31 cellular contexts compared by ENCODE assay signal in genomic region chr7:96067321-96067720, GRCh38.
A peak's percentile ranks its signal among the peaks of the same experiment; 100 is the strongest.
DNase-seq lines count a peak whose midpoint lies in the region; ATAC-seq and FAIRE-seq lines count a peak whose summit lies in the region.
"Had no signal": no experiment of that assay in that cellular context is flagged by ENCODE, and none has a peak within 500 bp of the region (broad histone marks: within the 10 kb centered on the region; RNA-seq: fewer than 3 reads in every experiment).

No MANE protein-coding gene starts in this region.

- no peaks in the 10 kb centered on the region for H3K36me3 Mint-ChIP-seq in activated CD8-positive, alpha-beta memory T cell treated with anti-CD3 and anti-CD28 coated beads, Interleukin-2, amount 10 ng/mL, durations not matched to agents 7 days and 5 days
- H3K36me3 Mint-ChIP-seq: activated naive CD8-positive, alpha-beta T cell treated with anti-CD3 and anti-CD28 coated beads for 36 hours; naive thymus-derived CD4-positive, alpha-beta T cell had no signal

- H3K27me3 ChIP-seq in HUES48 (ENCODE audit: control insufficient read depth, insufficient read depth, low read length) (no peaks in the 10 kb centered on the region), trophoblast cell (ENCODE audit: insufficient read depth, low read length) (no peaks in the 10 kb centered on the region)
- H3K27me3 ChIP-seq: cardiac muscle cell, colonic mucosa, MG63, tibial nerve had no signal

- H4K12ac ChIP-seq in trophoblast cell (ENCODE audit: low read depth, low read length): no peak overlapping the region

- H4K8ac ChIP-seq in trophoblast cell (ENCODE audit: low read depth, low read length): no peak overlapping the region

- peaks cover 61% of the 10 kb centered on the region for H3K27me3 Mint-ChIP-seq in activated CD8-positive, alpha-beta memory T cell treated with anti-CD3 and anti-CD28 coated beads, Interleukin-2, amount 10 ng/mL, durations not matched to agents 7 days and 5 days

- H3K36me3 ChIP-seq in HUES48 (ENCODE audit: control insufficient read depth, insufficient read depth, low read length): no peaks in the 10 kb centered on the region
- no peaks in the 10 kb centered on the region for H3K36me3 ChIP-seq in trophoblast cell (ENCODE audit: control insufficient read depth in 1 of 2, insufficient read depth in 2 of 2, low read length in 2 of 2)
- H3K36me3 ChIP-seq: cardiac muscle cell, colonic mucosa, MG63, neutrophil, tibial nerve had no signal

- CTCF ChIA-PET in activated CD8-positive, alpha-beta memory T cell treated with anti-CD3 and anti-CD28 coated beads, Interleukin-2, amount 10 ng/mL, durations not matched to agents 7 days and 5 days (lab: Charles Lee): no interaction called here

- peak; percentile 89 for FAIRE-seq in RCC 7860 (lab: Jason Lieb, UNC)
- FAIRE-seq: GM12878 had no signal

- peaks cover 37% of the 10 kb centered on the region for H3K4me1 ChIP-seq in HUES48 (ENCODE audit: control insufficient read depth, insufficient read depth, low read length)
- peaks cover 0 to 2% of the 10 kb centered on the region in 2 experiments for H3K4me1 ChIP-seq in trophoblast cell (ENCODE audit: control insufficient read depth in 1 of 2, insufficient read depth in 2 of 2, low read length in 2 of 2)
- H3K4me1 ChIP-seq: colonic mucosa, tibial nerve had no signal

- H3K4me3 Mint-ChIP-seq in activated CD8-positive, alpha-beta memory T cell treated with anti-CD3 and anti-CD28 coated beads, Interleukin-2, amount 10 ng/mL, durations not matched to agents 7 days and 5 days: no peak overlapping the region
- H3K4me3 Mint-ChIP-seq: activated naive CD8-positive, alpha-beta T cell treated with anti-CD3 and anti-CD28 coated beads for 36 hours; naive thymus-derived CD4-positive, alpha-beta T cell had no signal

- no peak for ATAC-seq in activated CD8-positive, alpha-beta memory T cell treated with anti-CD3 and anti-CD28 coated beads, Interleukin-2, amount 10 ng/mL, durations not matched to agents 7 days and 5 days
- ATAC-seq in HG03432 (IDR thresholded peaks at IDR 0.05; ENCODE audit: unreplicated experiment): no peak
- ATAC-seq: GM12878; left ventricle myocardium superior; naive thymus-derived CD4-positive, alpha-beta T cell; Panc1 had no signal

- H3K9ac ChIP-seq in HUES48 (ENCODE audit: low read depth, low read length): no peak overlapping the region
- H3K9ac ChIP-seq in trophoblast cell (ENCODE audit: low read length): no peak overlapping the region

- no peak overlapping the region for H4K91ac ChIP-seq in trophoblast cell (ENCODE audit: low read depth, low read length)

- no peak overlapping the region for H2BK12ac ChIP-seq in trophoblast cell (ENCODE audit: low read length)

- no peak overlapping the region for H3K18ac ChIP-seq in trophoblast cell (ENCODE audit: low read length)

- H3K4me3 ChIP-seq in HUES48 (ENCODE audit: low read depth, low read length) (no peak overlapping the region), trophoblast cell (ENCODE audit: low read depth, low read length) (no peak overlapping the region)
- H3K4me3 ChIP-seq: cardiac muscle cell, colonic mucosa, GM12878, MG63, tibial nerve had no signal

- H3K9me3 Mint-ChIP-seq in activated CD8-positive, alpha-beta memory T cell treated with anti-CD3 and anti-CD28 coated beads, Interleukin-2, amount 10 ng/mL, durations not matched to agents 7 days and 5 days (ENCODE audit: low read depth): no peaks in the 10 kb centered on the region
- H3K9me3 Mint-ChIP-seq: activated naive CD8-positive, alpha-beta T cell treated with anti-CD3 and anti-CD28 coated beads for 36 hours; naive thymus-derived CD4-positive, alpha-beta T cell had no signal

- no peaks in the 10 kb centered on the region for H3K79me2 ChIP-seq in trophoblast cell (ENCODE audit: control insufficient read depth, insufficient read depth, low read length, poor library complexity)

- H2AFZ ChIP-seq in trophoblast cell (ENCODE audit: insufficient read depth, low read length, poor library complexity): no peak overlapping the region

- H2AK5ac ChIP-seq in trophoblast cell (ENCODE audit: low read length): no peak overlapping the region

- H2BK120ac ChIP-seq in trophoblast cell (ENCODE audit: insufficient read depth, low read length, poor library complexity): no peak overlapping the region

- H3K14ac ChIP-seq in trophoblast cell (ENCODE audit: low read length): no peak overlapping the region

- no peaks in the 10 kb centered on the region for H3K4me1 Mint-ChIP-seq in activated CD8-positive, alpha-beta memory T cell treated with anti-CD3 and anti-CD28 coated beads, Interleukin-2, amount 10 ng/mL, durations not matched to agents 7 days and 5 days
- H3K4me1 Mint-ChIP-seq: activated naive CD8-positive, alpha-beta T cell treated with anti-CD3 and anti-CD28 coated beads for 36 hours; naive thymus-derived CD4-positive, alpha-beta T cell had no signal

- no peak overlapping the region for H2BK5ac ChIP-seq in trophoblast cell (ENCODE audit: low read depth, low read length, poor library complexity)

- H3K23ac ChIP-seq in trophoblast cell (ENCODE audit: low read length): no peak overlapping the region

- H3K27ac Mint-ChIP-seq in activated CD8-positive, alpha-beta memory T cell treated with anti-CD3 and anti-CD28 coated beads, Interleukin-2, amount 10 ng/mL, durations not matched to agents 7 days and 5 days: no peak overlapping the region
- H3K27ac Mint-ChIP-seq: activated naive CD8-positive, alpha-beta T cell treated with anti-CD3 and anti-CD28 coated beads for 36 hours; naive thymus-derived CD4-positive, alpha-beta T cell had no signal

- DNase-seq in RCC 7860 (ENCODE audit: low spot score): peak; percentile 29
- no peak for DNase-seq in epithelial cell of prostate (ENCODE audit: low read depth, low spot score)
- no peak for DNase-seq in trophoblast cell
- no peak for DNase-seq in activated CD8-positive, alpha-beta memory T cell treated with anti-CD3 and anti-CD28 coated beads, Interleukin-2, amount 10 ng/mL, durations not matched to agents 7 days and 5 days
- no peak for DNase-seq in HK-2 (ENCODE audit: unreplicated experiment)
- no peak for DNase-seq in Kasumi-1 (lab: John Stamatoyannopoulos, UW)
- DNase-seq: activated CD4-positive, alpha-beta T cell treated with anti-CD3 and anti-CD28 coated beads for 4 hours; activated CD8-positive, alpha-beta memory T cell treated with anti-CD3 and anti-CD28 coated beads for 24 hours; activated effector memory CD4-positive, alpha-beta T cell treated with anti-CD3 and anti-CD28 coated beads, Interleukin-2, amount 50 U/mL, for 16 hours; activated naive CD8-positive, alpha-beta T cell treated with anti-CD3 and anti-CD28 coated beads for 36 hours; aorta; colonic mucosa; effector CD8-positive, alpha-beta T cell; erythroblast; glutamatergic neuron; GOT3; left ventricle myocardium superior; MG63; naive thymus-derived CD4-positive, alpha-beta T cell; NCI-H1105 treated with DMSO at 0.1 percent for 48 hours; NCI-H526 treated with DMSO at 0.1 percent for 48 hours; stimulated activated CD4-positive, alpha-beta T cell treated with anti-CD3 and anti-CD28 coated beads, Interleukin-4, amount 100 ng/mL, for 24 hours; SW 1271; T-helper 9 cell had no signal

- H3K4me2 ChIP-seq in trophoblast cell (ENCODE audit: low read length): peak overlapping the region; percentile 49

- H3K27ac ChIP-seq in HUES48 (ENCODE audit: low read depth, low read length): peak overlapping the region; percentile 33
- peak overlapping the region; percentile 15 for H3K27ac ChIP-seq in epithelial cell of prostate
- H3K27ac ChIP-seq in trophoblast cell (ENCODE audit: low read depth, low read length): no peak overlapping the region
- H3K27ac ChIP-seq: cardiac muscle cell, colonic mucosa, neutrophil, tibial nerve had no signal

- no peaks in the 10 kb centered on the region for H3K9me3 ChIP-seq in HUES48 (ENCODE audit: control insufficient read depth, insufficient read depth, low read length)
- no peaks in the 10 kb centered on the region for H3K9me3 ChIP-seq in trophoblast cell (ENCODE audit: insufficient read depth, low read depth, low read length)
- H3K9me3 ChIP-seq: colonic mucosa, MG63, neutrophil, tibial nerve had no signal

- H3K79me1 ChIP-seq in trophoblast cell (ENCODE audit: low read length): peaks cover 5% of the 10 kb centered on the region

- no CpG with 5 or more reads among the region's 1 CpG for WGBS in trophoblast cell (ENCODE audit: extremely low coverage, insufficient coverage, insufficient read length)

- no peak overlapping the region for H3K4ac ChIP-seq in trophoblast cell (ENCODE audit: low read depth, low read length)
